Comparison of ENCODE assay signal across 24 cellular contexts in genomic region chr1:179978199-179979079, GRCh38.
"Had no signal": no experiment of that assay in that cellular context is flagged by ENCODE, and none has a peak within 500 bp of the region (broad histone marks: within the 10 kb centered on the region; RNA-seq: fewer than 3 reads in every experiment).

No MANE protein-coding gene starts in this region.

- H3K36me3 ChIP-seq: adrenal gland, breast epithelium, SJCRH30 had no signal

- H3K9me3 ChIP-seq: adrenal gland, breast epithelium, SJCRH30, SK-N-SH had no signal

- H3K9ac ChIP-seq: SK-N-SH had no signal

- H3K27me3 ChIP-seq: adrenal gland, breast epithelium, SJCRH30 had no signal

- H3K27ac Mint-ChIP-seq: activated CD8-positive, alpha-beta T cell treated with anti-CD3 and anti-CD28 coated beads, Interleukin-2, amount 10 ng/mL, durations not matched to agents 7 days and 5 days; activated naive CD8-positive, alpha-beta T cell treated with anti-CD3 and anti-CD28 coated beads, Interleukin-2, amount 10 ng/mL, durations not matched to agents 7 days and 5 days had no signal

- H3K9me3 Mint-ChIP-seq: activated naive CD8-positive, alpha-beta T cell treated with anti-CD3 and anti-CD28 coated beads, Interleukin-2, amount 10 ng/mL, durations not matched to agents 7 days and 5 days had no signal

- H3K4me3 Mint-ChIP-seq: activated CD8-positive, alpha-beta T cell treated with anti-CD3 and anti-CD28 coated beads, Interleukin-2, amount 10 ng/mL, durations not matched to agents 7 days and 5 days; activated naive CD8-positive, alpha-beta T cell treated with anti-CD3 and anti-CD28 coated beads, Interleukin-2, amount 10 ng/mL, durations not matched to agents 7 days and 5 days had no signal

- H3K27me3 Mint-ChIP-seq: activated naive CD8-positive, alpha-beta T cell treated with anti-CD3 and anti-CD28 coated beads, Interleukin-2, amount 10 ng/mL, durations not matched to agents 7 days and 5 days had no signal

- H3K4me2 ChIP-seq: SK-N-SH had no signal

- H3K4me3 ChIP-seq: adrenal gland, breast epithelium, SJCRH30 had no signal

- ATAC-seq: activated CD4-positive, CD25-positive, alpha-beta regulatory T cell treated with anti-CD3 and anti-CD28 coated beads, Interleukin-2, amount 50 U/mL, for 24 hours; activated CD8-positive, alpha-beta T cell treated with anti-CD3 and anti-CD28 coated beads, Interleukin-2, amount 10 ng/mL, durations not matched to agents 7 days and 5 days had no signal

- DNase-seq: activated CD4-positive, alpha-beta T cell treated with anti-CD3 and anti-CD28 coated beads for 4 hours; activated CD8-positive, alpha-beta memory T cell treated with anti-CD3 and anti-CD28 coated beads, Interleukin-2, amount 50 U/mL, for 48 hours; activated CD8-positive, alpha-beta T cell treated with anti-CD3 and anti-CD28 coated beads, Interleukin-2, amount 10 ng/mL, durations not matched to agents 7 days and 5 days; activated naive CD4-positive, alpha-beta T cell treated with anti-CD3 and anti-CD28 coated beads, Interleukin-2, amount 50 U/mL, for 16 hours; activated naive CD8-positive, alpha-beta T cell treated with anti-CD3 and anti-CD28 coated beads, Interleukin-2, amount 10 ng/mL, durations not matched to agents 7 days and 5 days; activated T-cell treated with anti-CD3 and anti-CD28 coated beads, Interleukin-2, amount 50 U/mL, for 1 hour; adrenal gland; anterior cingulate cortex; central memory CD4-positive, alpha-beta T cell; KBM-7; NCI-H1048; NCI-H146; NCI-H187 treated with DMSO at 0.1 percent for 48 hours; NCI-H2081 treated with DMSO at 0.1 percent for 48 hours; NCI-H2171; NCI-H2227 treated with DMSO at 0.1 percent for 48 hours; NCI-H446 treated with DMSO at 0.1 percent for 48 hours; NCI-H524 treated with DMSO at 0.1 percent for 48 hours; NCI-H774; SJCRH30; SK-N-SH; SW 1271 had no signal

- H3K4me1 ChIP-seq: breast epithelium, SJCRH30 had no signal

- H3K27ac ChIP-seq: adrenal gland, breast epithelium, SJCRH30 had no signal
